27 cellular contexts compared by ENCODE assay signal in genomic region chr19:7236153-7236552, GRCh38.
"Had no signal": no experiment of that assay in that cellular context is flagged by ENCODE, and none has a peak within 500 bp of the region (broad histone marks: within the 10 kb centered on the region; RNA-seq: fewer than 3 reads in every experiment).

No MANE protein-coding gene starts in this region.

- H3K4me3 ChIP-seq: colonic mucosa, esophagus muscularis mucosa, gastroesophageal sphincter, heart left ventricle, hepatocyte, left lung, lower lobe of right lung, mucosa of descending colon had no signal

- DNase-seq: colonic mucosa; cortex of kidney; effector CD8-positive, alpha-beta T cell; effector memory CD8-positive, alpha-beta T cell; erythroblast; foreskin keratinocyte; heart left ventricle; hypothalamus; immature natural killer cell; islet precursor cell; kidney; kidney glomerular epithelial cell; left colon; left lung; left ventricle myocardium superior; lower lobe of right lung; mesendoderm; mucosa of descending colon; naive B cell; naive thymus-derived CD8-positive, alpha-beta T cell had no signal

- ATAC-seq: effector memory CD8-positive, alpha-beta T cell; foreskin keratinocyte; gastroesophageal sphincter; heart left ventricle; left colon; left lung; left ventricle myocardium superior; lower lobe of right lung; mucosa of descending colon; naive thymus-derived CD8-positive, alpha-beta T cell had no signal

- H3K36me3 ChIP-seq: colonic mucosa, esophagus muscularis mucosa, gastroesophageal sphincter, heart left ventricle, left lung, lower lobe of right lung had no signal

- FAIRE-seq: endothelial cell of umbilical vein, frontal cortex, kidney had no signal

- H3K9me3 Mint-ChIP-seq: dendritic cell treated with granulocyte-macrophage colony-stimulating factor and Interleukin-4, amounts not matched to agents 40 ng/mL and 50 ng/mL, for 4 days had no signal

- H3K27me3 Mint-ChIP-seq: dendritic cell treated with granulocyte-macrophage colony-stimulating factor and Interleukin-4, amounts not matched to agents 40 ng/mL and 50 ng/mL, for 4 days; effector memory CD8-positive, alpha-beta T cell; naive B cell; naive thymus-derived CD8-positive, alpha-beta T cell had no signal

- H3K27ac ChIP-seq: colonic mucosa, esophagus muscularis mucosa, foreskin keratinocyte, gastroesophageal sphincter, heart left ventricle, hepatocyte, left lung, lower lobe of right lung had no signal

- H3K4me3 Mint-ChIP-seq: dendritic cell treated with granulocyte-macrophage colony-stimulating factor and Interleukin-4, amounts not matched to agents 40 ng/mL and 50 ng/mL, for 4 days; effector memory CD8-positive, alpha-beta T cell; immature natural killer cell; memory B cell; naive thymus-derived CD8-positive, alpha-beta T cell had no signal

- H3K4me1 Mint-ChIP-seq: immature natural killer cell; naive thymus-derived CD8-positive, alpha-beta T cell had no signal

- H3K36me3 Mint-ChIP-seq: immature natural killer cell; memory B cell; naive thymus-derived CD8-positive, alpha-beta T cell had no signal

- H3K9me3 ChIP-seq: colonic mucosa, gastroesophageal sphincter, left lung, lower lobe of right lung had no signal

- H3K4me1 ChIP-seq: colonic mucosa, foreskin keratinocyte, left lung, lower lobe of right lung had no signal

- H3K27ac Mint-ChIP-seq: dendritic cell treated with granulocyte-macrophage colony-stimulating factor and Interleukin-4, amounts not matched to agents 40 ng/mL and 50 ng/mL, for 4 days; effector memory CD8-positive, alpha-beta T cell; immature natural killer cell; memory B cell; naive thymus-derived CD8-positive, alpha-beta T cell had no signal

- H3K27me3 ChIP-seq: colonic mucosa, esophagus muscularis mucosa, foreskin keratinocyte, gastroesophageal sphincter, heart left ventricle, hepatocyte, left lung had no signal
